In genomic region chr3:58346368-58346767, GRCh38 we compare ENCODE assay signal across 25 cellular contexts. TPM values are rescaled to one million over a fixed set of nuclear protein-coding genes. Genes with fewer than 3 reads are reported as not detected.
DNase-seq lines count a peak whose midpoint lies in the region; FAIRE-seq and TF ChIP-seq lines count a peak whose summit lies in the region.
"Had no signal": no experiment of that assay in that cellular context is flagged by ENCODE, and none has a peak within 500 bp of the region (broad histone marks: within the 10 kb centered on the region; RNA-seq: fewer than 3 reads in every experiment).

No MANE protein-coding gene starts in this region.

- H3K4me3 Mint-ChIP-seq in activated CD4-positive, alpha-beta T cell treated with anti-CD3 and anti-CD28 coated beads, Interleukin-2, amount 10 ng/mL, durations not matched to agents 24 days and 14 days: peak overlapping the region; percentile 8
- H3K4me3 Mint-ChIP-seq: immature natural killer cell, T-cell had no signal

- dilution Hi-C loops in keratinocyte (cut with MboI; ENCODE audit: extremely low pct_ligation_motif_present, low sequenced_read_pairs): no loop called here

- FAIRE-seq in keratinocyte (lab: Jason Lieb, UNC): peak; percentile 17
- FAIRE-seq: A549, K562 had no signal

- peaks cover 68% of the 10 kb centered on the region for H3K79me2 ChIP-seq in Loucy (ENCODE audit: insufficient read depth, low read length)
- H3K79me2 ChIP-seq in keratinocyte (ENCODE audit: control insufficient read depth, insufficient read depth, low read length): no peaks in the 10 kb centered on the region
- peaks cover 69% of the 10 kb centered on the region for H3K79me2 ChIP-seq in smooth muscle cell (ENCODE audit: low read depth)

- H4K20me1 ChIP-seq in BLaER1 (no peaks in the 10 kb centered on the region), Loucy (ENCODE audit: insufficient read depth, low read length, poor library complexity, severe bottlenecking) (no peaks in the 10 kb centered on the region), keratinocyte (ENCODE audit: control insufficient read depth, extremely low read depth, insufficient read depth, low read length) (no peaks in the 10 kb centered on the region), smooth muscle cell (ENCODE audit: low read depth) (peaks cover 31% of the 10 kb centered on the region)

- H3K4me2 ChIP-seq in BLaER1 (peak overlapping the region; percentile 77), Loucy (ENCODE audit: low read depth, low read length, poor library complexity, severe bottlenecking) (peak overlapping the region; percentile 27), keratinocyte (ENCODE audit: control insufficient read depth, extremely low read depth, insufficient read depth, low read depth, low read length) (no peak overlapping the region), smooth muscle cell (no peak overlapping the region)
- H3K4me2 ChIP-seq: A549 had no signal

- H3K27ac Mint-ChIP-seq in activated CD4-positive, alpha-beta T cell treated with anti-CD3 and anti-CD28 coated beads, Interleukin-2, amount 10 ng/mL, durations not matched to agents 24 days and 14 days: peak overlapping the region; percentile 68
- H3K27ac Mint-ChIP-seq: T-cell had no signal

- peaks cover 51% of the 10 kb centered on the region for H3K4me1 Mint-ChIP-seq in activated CD4-positive, alpha-beta T cell treated with anti-CD3 and anti-CD28 coated beads, Interleukin-2, amount 10 ng/mL, durations not matched to agents 24 days and 14 days

- H2AFZ ChIP-seq in Loucy (ENCODE audit: low read length) (no peak overlapping the region), keratinocyte (ENCODE audit: control insufficient read depth, low read length) (no peak overlapping the region), smooth muscle cell (ENCODE audit: low read depth) (no peak overlapping the region)

- no peak for TF ChIP-seq CTCF in Loucy (conservative IDR thresholded peaks at IDR 0.05; ENCODE audit: low read length)
- TF ChIP-seq CTCF in keratinocyte (optimal IDR thresholded peaks at IDR 0.05 in 1 of 3, IDR thresholded peaks at IDR 0.05 in 1 of 3, conservative IDR thresholded peaks at IDR 0.05 in 1 of 3; ENCODE audit: extremely low read depth in 1 of 3, insufficient read depth in 2 of 3, low read length in 3 of 3): no peak
- no peak for TF ChIP-seq CTCF in foreskin fibroblast (IDR thresholded peaks at IDR 0.05; ENCODE audit: low read depth, low read length)
- TF ChIP-seq CTCF in smooth muscle cell (IDR thresholded peaks at IDR 0.05; ENCODE audit: borderline replicate concordance, insufficient read depth, poor library complexity, severe bottlenecking): no peak

- H3K9me2 ChIP-seq in Loucy (replicated peaks; ENCODE audit: low read depth, low read length): no peaks in the 10 kb centered on the region

- H3K9me3 Mint-ChIP-seq in activated CD4-positive, alpha-beta T cell treated with anti-CD3 and anti-CD28 coated beads, Interleukin-2, amount 10 ng/mL, durations not matched to agents 24 days and 14 days: no peaks in the 10 kb centered on the region
- H3K9me3 Mint-ChIP-seq: immature natural killer cell, T-cell had no signal

- H3K9me1 ChIP-seq in keratinocyte (ENCODE audit: control insufficient read depth, extremely low read depth, insufficient read depth, low read length): no peaks in the 10 kb centered on the region

- H3K36me3 Mint-ChIP-seq in activated CD4-positive, alpha-beta T cell treated with anti-CD3 and anti-CD28 coated beads, Interleukin-2, amount 10 ng/mL, durations not matched to agents 24 days and 14 days (ENCODE audit: low read depth): peaks cover 35% of the 10 kb centered on the region

- peaks cover 17% of the 10 kb centered on the region for H3K9me3 ChIP-seq in BLaER1
- no peaks in the 10 kb centered on the region for H3K9me3 ChIP-seq in Loucy (ENCODE audit: insufficient read depth, low read depth, low read length)
- H3K9me3 ChIP-seq in keratinocyte (ENCODE audit: control insufficient read depth, low read depth, low read length): no peaks in the 10 kb centered on the region
- no peaks in the 10 kb centered on the region for H3K9me3 ChIP-seq in smooth muscle cell (replicated peaks; ENCODE audit: low read depth)
- H3K9me3 ChIP-seq: A549, adrenal gland, left lung had no signal

- H3K9ac ChIP-seq in BLaER1 (peak overlapping the region; percentile 43; the same call in 1 of the 2 replicates), Loucy (ENCODE audit: low read depth, low read length, poor library complexity, severe bottlenecking) (peak overlapping the region; percentile 19), keratinocyte (ENCODE audit: control insufficient read depth, extremely low read depth, insufficient read depth, low read length) (no peak overlapping the region), smooth muscle cell (ENCODE audit: low read depth) (no peak overlapping the region)

- H3K36me3 ChIP-seq in BLaER1 (peaks cover 51% of the 10 kb centered on the region), Loucy (ENCODE audit: insufficient read depth, low read length) (peaks cover 6% of the 10 kb centered on the region; the same call in 1 of the 2 replicates), keratinocyte (ENCODE audit: control insufficient read depth in 2 of 2, extremely low read depth in 1 of 2, insufficient read depth in 2 of 2, low read length in 2 of 2) (peaks cover 0 to 3% of the 10 kb centered on the region in 2 experiments), smooth muscle cell (ENCODE audit: low read depth) (no peaks in the 10 kb centered on the region)
- H3K36me3 ChIP-seq: adrenal gland, brain microvascular endothelial cell had no signal

- H3F3A ChIP-seq in Loucy (ENCODE audit: low read depth) (peaks cover 11% of the 10 kb centered on the region; the same call in 1 of the 2 replicates), smooth muscle cell (ENCODE audit: low read depth) (no peaks in the 10 kb centered on the region)

- no peaks in the 10 kb centered on the region for H3K27me3 Mint-ChIP-seq in activated CD4-positive, alpha-beta T cell treated with anti-CD3 and anti-CD28 coated beads, Interleukin-2, amount 10 ng/mL, durations not matched to agents 24 days and 14 days
- H3K27me3 Mint-ChIP-seq: T-cell had no signal

- no peak overlapping the region for H3K4me3 ChIP-seq in BLaER1
- no peak overlapping the region for H3K4me3 ChIP-seq in Loucy (ENCODE audit: low read length, poor library complexity, severe bottlenecking)
- no peak overlapping the region for H3K4me3 ChIP-seq in keratinocyte (ENCODE audit: control insufficient read depth in 2 of 3, extremely low read depth in 1 of 3, insufficient read depth in 2 of 3, low read depth in 1 of 3, low read length in 3 of 3)
- H3K4me3 ChIP-seq in foreskin fibroblast (ENCODE audit: low read depth in 1 of 2, low read length in 2 of 2): no peak overlapping the region
- no peak overlapping the region for H3K4me3 ChIP-seq in smooth muscle cell
- H3K4me3 ChIP-seq: A549, adrenal gland, K562, left lung had no signal

- intact Hi-C loops in activated CD4-positive, alpha-beta T cell treated with anti-CD3 and anti-CD28 coated beads, Interleukin-2, amount 10 ng/mL, durations not matched to agents 24 days and 14 days (cut with micrococcal nuclease): loop anchor here (1.0 kb wide), 1 partner anchor 11 kb away; no protein-coding TSS in a partner anchor

- no peak for DNase-seq in activated CD4-positive, alpha-beta T cell treated with anti-CD3 and anti-CD28 coated beads, Interleukin-2, amount 10 ng/mL, durations not matched to agents 24 days and 14 days
- DNase-seq in activated CD4-positive, alpha-beta T cell treated with anti-CD3 and anti-CD28 coated beads for 4 hours: no peak
- DNase-seq in keratinocyte (ENCODE audit: low read depth, low spot score): no peak
- no peak for DNase-seq in kidney glomerular epithelial cell (lab: John Stamatoyannopoulos, UW)
- no peak for DNase-seq in foreskin fibroblast
- DNase-seq in smooth muscle cell (lab: John Stamatoyannopoulos, UW; ENCODE audit: unreplicated experiment): no peak
- DNase-seq: adrenal gland; brain microvascular endothelial cell; effector CD4-positive, alpha-beta T cell; EL; foreskin keratinocyte; H7; hippocampal formation; immature natural killer cell; left lung; NCI-H1694; NCI-H2171; NCI-H524; NK-92 treated with Interleukin-12 subunit alpha and Interleukin-12 subunit beta, amount 100 ng/mL, for 24 hours; SIG-M5; T-cell had no signal

- H3K27ac ChIP-seq in BLaER1 (peak overlapping the region; percentile 79), keratinocyte (ENCODE audit: control insufficient read depth, insufficient read depth, low read length) (no peak overlapping the region), smooth muscle cell (ENCODE audit: low read depth) (no peak overlapping the region)
- H3K27ac ChIP-seq: A549, adrenal gland, brain microvascular endothelial cell, foreskin keratinocyte, left lung had no signal

- no peaks in the 10 kb centered on the region for H3K27me3 ChIP-seq in BLaER1
- no peaks in the 10 kb centered on the region for H3K27me3 ChIP-seq in Loucy (ENCODE audit: insufficient read depth, low read length, poor library complexity, severe bottlenecking)
- H3K27me3 ChIP-seq in keratinocyte (ENCODE audit: control insufficient read depth, extremely low read depth, insufficient read depth, low read length): no peaks in the 10 kb centered on the region
- no peaks in the 10 kb centered on the region for H3K27me3 ChIP-seq in smooth muscle cell (ENCODE audit: low read depth)
- H3K27me3 ChIP-seq: adrenal gland, brain microvascular endothelial cell, foreskin keratinocyte, left lung had no signal

- no CpG with 5 or more reads among the region's 2 CpGs for WGBS in smooth muscle cell (ENCODE audit: low lambda C conversion rate)

- H3K4me1 ChIP-seq in BLaER1: peaks cover 95% of the 10 kb centered on the region
- H3K4me1 ChIP-seq in Loucy (ENCODE audit: insufficient read depth, low read length, poor library complexity, severe bottlenecking): peaks cover 70% of the 10 kb centered on the region
- H3K4me1 ChIP-seq in keratinocyte (ENCODE audit: control insufficient read depth, extremely low read depth, insufficient read depth, low read length): no peaks in the 10 kb centered on the region
- H3K4me1 ChIP-seq in smooth muscle cell (ENCODE audit: low read depth): peaks cover 6% of the 10 kb centered on the region
- H3K4me1 ChIP-seq: A549, foreskin keratinocyte had no signal

RNA-seq across cellular contexts. Expression of gene PXK, which starts 13.7 kb away (rescaled TPM):
- 41.1 and 45.7 TPM in 2 replicates for total RNA-seq in activated CD4-positive, alpha-beta T cell treated with anti-CD3 and anti-CD28 coated beads, Interleukin-2, amount 10 ng/mL, durations not matched to agents 24 days and 14 days
- 9.2 to 12.9 TPM (median 12.2 TPM) in 3 replicates for polyA plus RNA-seq in keratinocyte
- polyA plus RNA-seq in keratinocyte (2011; ENCODE audit: low read depth): 11.9 TPM
- polyA plus RNA-seq in keratinocyte (2011; cell fraction: cytosol; rRNA removed): 10.4 and 15.0 TPM in 2 replicates
- 14.8 and 15.1 TPM in 2 replicates for polyA plus RNA-seq in keratinocyte (2011; cell fraction: nucleus; rRNA removed)
- 9.1 and 13.2 TPM in 2 replicates for polyA plus RNA-seq in keratinocyte (2012; ENCODE audit: low replicate concordance)
- 4.5 to 12.9 TPM (median 8.1 TPM) in 3 replicates for polyA minus RNA-seq in keratinocyte
- polyA minus RNA-seq in keratinocyte (2011; cell fraction: cytosol; rRNA and poly(A)+ RNA removed): 10.4 TPM
- 6.8 and 14.3 TPM in 2 replicates for polyA minus RNA-seq in keratinocyte (2011; cell fraction: nucleus; rRNA and poly(A)+ RNA removed)
- total RNA-seq in smooth muscle cell: 30.5 and 33.3 TPM in 2 replicates
- polyA plus RNA-seq in smooth muscle cell: 23.8 and 25.1 TPM in 2 replicates

RNA-seq across cellular contexts. Expression of gene HTD2, which starts 40.0 kb away (rescaled TPM):
- total RNA-seq in activated CD4-positive, alpha-beta T cell treated with anti-CD3 and anti-CD28 coated beads, Interleukin-2, amount 10 ng/mL, durations not matched to agents 24 days and 14 days: 9.7 and 11.5 TPM in 2 replicates
- polyA plus RNA-seq in keratinocyte (10.5 to 12.5 TPM (median 11.2 TPM) in 3 replicates), smooth muscle cell (19.4 and 19.7 TPM in 2 replicates)
- 10.5 TPM for polyA plus RNA-seq in keratinocyte (2011; ENCODE audit: low read depth)
- polyA plus RNA-seq in keratinocyte (2011; cell fraction: cytosol; rRNA removed): 7.7 and 14.5 TPM in 2 replicates
- 10.8 and 11.0 TPM in 2 replicates for polyA plus RNA-seq in keratinocyte (2011; cell fraction: nucleus; rRNA removed)
- polyA plus RNA-seq in keratinocyte (2012; ENCODE audit: low replicate concordance): 6.3 and 9.5 TPM in 2 replicates
- 1.2 to 10.8 TPM (median 9.9 TPM) in 3 replicates for polyA minus RNA-seq in keratinocyte
- 7.7 TPM for polyA minus RNA-seq in keratinocyte (2011; cell fraction: cytosol; rRNA and poly(A)+ RNA removed)
- polyA minus RNA-seq in keratinocyte (2011; cell fraction: nucleus; rRNA and poly(A)+ RNA removed): 3.5 and 7.8 TPM in 2 replicates
- 16.9 and 19.6 TPM in 2 replicates for total RNA-seq in smooth muscle cell

RNA-seq across cellular contexts. Expression of gene RPP14, which starts 40.3 kb away (rescaled TPM):
- 22.7 and 25.2 TPM in 2 replicates for total RNA-seq in activated CD4-positive, alpha-beta T cell treated with anti-CD3 and anti-CD28 coated beads, Interleukin-2, amount 10 ng/mL, durations not matched to agents 24 days and 14 days
- polyA plus RNA-seq in keratinocyte: 20.6 to 24.6 TPM (median 21.7 TPM) in 3 replicates
- polyA plus RNA-seq in keratinocyte (2011; ENCODE audit: low read depth): 4.9 TPM
- 14.5 and 18.2 TPM in 2 replicates for polyA plus RNA-seq in keratinocyte (2011; cell fraction: cytosol; rRNA removed)
- polyA plus RNA-seq in keratinocyte (2011; cell fraction: nucleus; rRNA removed): 20.6 and 21.1 TPM in 2 replicates
- polyA plus RNA-seq in keratinocyte (2012; ENCODE audit: low replicate concordance): 7.5 and 14.5 TPM in 2 replicates
- polyA minus RNA-seq in keratinocyte: 4.9 to 15.7 TPM (median 13.8 TPM) in 3 replicates
- 8.2 TPM for polyA minus RNA-seq in keratinocyte (2011; cell fraction: cytosol; rRNA and poly(A)+ RNA removed)
- polyA minus RNA-seq in keratinocyte (2011; cell fraction: nucleus; rRNA and poly(A)+ RNA removed): 4.5 and 16.3 TPM in 2 replicates
- total RNA-seq in smooth muscle cell: 10.4 and 17.4 TPM in 2 replicates
- polyA plus RNA-seq in smooth muscle cell: 7.7 and 9.8 TPM in 2 replicates

Comparison
In these comparisons a context has a peak if more than half of its experiments do, and no peak if none do; other contexts are left out.
1. H3K4me2 ChIP-seq: peak in BLaER1 (single experiment) and Loucy (single experiment); none in keratinocyte (single experiment) and smooth muscle cell (single experiment).
2. H3K9ac ChIP-seq: peak in BLaER1 (single experiment) and Loucy (single experiment); none in keratinocyte (single experiment) and smooth muscle cell (single experiment).